1 cellular context compared by ENCODE assay signal in the genomic region with DNA sequence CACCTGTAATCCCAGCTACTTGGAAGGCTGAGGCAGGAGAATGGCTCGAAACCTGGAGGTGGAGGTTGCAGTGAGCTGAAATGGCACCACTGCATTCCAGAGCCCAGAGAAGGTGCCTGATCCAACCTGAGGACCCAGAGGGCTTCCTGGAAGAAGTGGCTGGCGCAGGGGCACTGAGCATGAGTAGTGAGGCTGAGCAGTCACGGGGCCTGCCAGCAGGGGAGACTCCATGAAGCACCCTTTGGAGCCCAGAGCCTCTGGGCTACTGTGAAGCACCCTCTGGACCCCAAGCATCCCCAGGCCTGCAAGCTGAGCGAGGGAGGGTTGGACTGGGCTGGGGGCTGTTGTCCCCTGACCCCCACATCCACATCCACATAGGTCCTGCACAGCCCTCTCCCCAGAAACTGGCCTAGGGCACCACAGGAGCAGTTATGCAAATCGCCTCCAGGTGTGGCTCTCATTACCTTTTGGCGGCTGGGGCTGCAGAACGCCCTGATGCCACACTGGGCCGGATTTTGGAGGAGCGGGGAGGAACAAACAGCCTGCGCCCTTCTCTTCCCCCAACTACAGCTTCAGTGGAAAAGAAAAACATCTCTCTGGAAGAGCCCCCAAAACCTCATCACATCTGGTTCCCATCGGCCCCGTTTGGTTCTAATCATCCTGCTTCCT.
TF ChIP-seq lines count a peak whose summit lies in the region.

No MANE protein-coding gene starts in this region.

TF ChIP-seq in WTC11, 78 proteins besides CTCF, POLR2A, EP300 and RAD21 (continued from another document):
- no peak for TF ChIP-seq CREB1 (CRISPR knock-in tag; IDR thresholded peaks at IDR 0.05)
TF ChIP-seq in WTC11: peak in this region for 0.
